In genomic region chr20:44536139-44536538, GRCh38 we compare ENCODE assay signal across 29 cellular contexts. TPM values are rescaled to one million over a fixed set of nuclear protein-coding genes. Genes with fewer than 3 reads are reported as not detected.
A peak's percentile ranks its signal among the peaks of the same experiment; 100 is the strongest.
DNase-seq lines count a peak whose midpoint lies in the region; ATAC-seq, FAIRE-seq and TF ChIP-seq lines count a peak whose summit lies in the region.
"Had no signal": no experiment of that assay in that cellular context is flagged by ENCODE, and none has a peak within 500 bp of the region (broad histone marks: within the 10 kb centered on the region; RNA-seq: fewer than 3 reads in every experiment).

No MANE protein-coding gene starts in this region.

- H3K4me1 ChIP-seq in Loucy (ENCODE audit: insufficient read depth, low read length, poor library complexity, severe bottlenecking) (peaks cover 36% of the 10 kb centered on the region), A673 (ENCODE audit: insufficient read depth, low read length, poor library complexity, severe bottlenecking) (peaks cover 10% of the 10 kb centered on the region)

- H3K27me3 Mint-ChIP-seq in CD14-positive monocyte (ENCODE audit: low read depth in 3 of 3) (peaks cover 0 to 3% (median 0%) of the 10 kb centered on the region in 3 donors), WTC11 (ENCODE audit: low read depth) (no peaks in the 10 kb centered on the region)
- no peaks in the 10 kb centered on the region for H3K27me3 Mint-ChIP-seq in naive thymus-derived CD8-positive, alpha-beta T cell
- H3K27me3 Mint-ChIP-seq: activated B cell treated with CpG ODN at 0.5 μM for 24 hours; naive B cell; stimulated activated naive CD8-positive, alpha-beta T cell treated with anti-CD3 and anti-CD28 coated beads, Interleukin-15, amount 100 ng/mL, for 72 hours; type B pancreatic cell had no signal

- H3K9me3 ChIP-seq in Loucy (ENCODE audit: insufficient read depth, low read depth, low read length) (no peaks in the 10 kb centered on the region), A673 (ENCODE audit: low read depth, low read length, poor library complexity, severe bottlenecking) (no peaks in the 10 kb centered on the region)
- H3K9me3 ChIP-seq: Peyer's patch, right atrium auricular region, SJSA1 had no signal

- H3K4me1 Mint-ChIP-seq in CD14-positive monocyte = peaks cover 21% of the 10 kb centered on the region
- peaks cover 7% of the 10 kb centered on the region for H3K4me1 Mint-ChIP-seq in WTC11
- peaks cover 7 to 11% (median 10%) of the 10 kb centered on the region in 4 donors for H3K4me1 Mint-ChIP-seq in naive thymus-derived CD8-positive, alpha-beta T cell
- H3K4me1 Mint-ChIP-seq: stimulated activated naive CD8-positive, alpha-beta T cell treated with anti-CD3 and anti-CD28 coated beads, Interleukin-15, amount 100 ng/mL, for 72 hours had no signal

- H3K36me3 Mint-ChIP-seq in CD14-positive monocyte (no peaks in the 10 kb centered on the region), WTC11 (no peaks in the 10 kb centered on the region)
- H3K36me3 Mint-ChIP-seq in naive thymus-derived CD8-positive, alpha-beta T cell = no peaks in the 10 kb centered on the region
- H3K36me3 Mint-ChIP-seq: brain, naive B cell, type B pancreatic cell had no signal

- no peak for FAIRE-seq in D721Med (lab: Jason Lieb, UNC)
- FAIRE-seq: GM18507, H54 had no signal

- ATAC-seq in WTC11 = no peak
- no peak for ATAC-seq in naive thymus-derived CD8-positive, alpha-beta T cell
- ATAC-seq in HG03175 (IDR thresholded peaks at IDR 0.05; ENCODE audit: unreplicated experiment) = no peak
- ATAC-seq in HG03521 (IDR thresholded peaks at IDR 0.05; ENCODE audit: unreplicated experiment) = no peak
- ATAC-seq: stimulated activated naive CD8-positive, alpha-beta T cell treated with anti-CD3 and anti-CD28 coated beads, Interleukin-15, amount 100 ng/mL, for 72 hours had no signal

- CTCF ChIA-PET in WTC11 (lab: Charles Lee) (no interaction called here), A673 (lab: Charles Lee) (no interaction called here)

- H3K79me2 ChIP-seq in Loucy (ENCODE audit: insufficient read depth, low read length) = peaks cover 17% of the 10 kb centered on the region; the same call in 1 of the 2 replicates

- H3K36me3 ChIP-seq in Loucy (ENCODE audit: insufficient read depth, low read length) (no peaks in the 10 kb centered on the region), A673 (ENCODE audit: insufficient read depth, low read length, poor library complexity, severe bottlenecking) (no peaks in the 10 kb centered on the region)
- H3K36me3 ChIP-seq: Peyer's patch, right atrium auricular region, SJSA1 had no signal

- H3K27ac Mint-ChIP-seq in CD14-positive monocyte (peak overlapping the region; percentile 59 to 91 (median 84)), WTC11 (peak overlapping the region; percentile 3; the same call in 1 of the 2 replicates)
- H3K27ac Mint-ChIP-seq in naive thymus-derived CD8-positive, alpha-beta T cell = peak overlapping the region in 6 of 10 donors; percentile 0 to 79 (median 52)
- H3K27ac Mint-ChIP-seq: activated B cell treated with CpG ODN at 0.5 μM for 24 hours; activated CD4-positive, alpha-beta memory T cell treated with anti-CD3 and anti-CD28 coated beads, Interleukin-2, amount 10 ng/mL, durations not matched to agents 7 days and 5 days; stimulated activated naive CD8-positive, alpha-beta T cell treated with anti-CD3 and anti-CD28 coated beads, Interleukin-15, amount 100 ng/mL, for 72 hours; type B pancreatic cell had no signal

- H2AFZ ChIP-seq in Loucy (ENCODE audit: low read length) = no peak overlapping the region

- POLR2A ChIA-PET in WTC11 (lab: Charles Lee) (no interaction called here), A673 (lab: Charles Lee; ENCODE audit: low non-redundant PET) (no interaction called here)
- POLR2A ChIA-PET in naive thymus-derived CD8-positive, alpha-beta T cell (lab: Charles Lee) = interaction anchor here (1.0 kb wide), 1 partner anchor 106 kb away, joined by 3 read pairs; no protein-coding TSS in a partner anchor

- no TSS peak for BruUV-seq in A673 (replicated peaks; lab: Mats Ljungman, UMichigan)

- H3K27me3 ChIP-seq in Loucy (ENCODE audit: insufficient read depth, low read length, poor library complexity, severe bottlenecking) = no peaks in the 10 kb centered on the region
- no peaks in the 10 kb centered on the region for H3K27me3 ChIP-seq in A673 (replicated peaks; ENCODE audit: insufficient read depth, low read depth, low read length, poor library complexity)
- H3K27me3 ChIP-seq: Peyer's patch, right atrium auricular region, SJSA1 had no signal

- no peaks in the 10 kb centered on the region for H3K9me3 Mint-ChIP-seq in CD14-positive monocyte
- no peaks in the 10 kb centered on the region for H3K9me3 Mint-ChIP-seq in WTC11
- H3K9me3 Mint-ChIP-seq in naive thymus-derived CD8-positive, alpha-beta T cell = no peaks in the 10 kb centered on the region
- H3K9me3 Mint-ChIP-seq: activated B cell treated with CpG ODN at 0.5 μM for 24 hours; activated CD4-positive, alpha-beta memory T cell treated with anti-CD3 and anti-CD28 coated beads, Interleukin-2, amount 10 ng/mL, durations not matched to agents 7 days and 5 days; brain; naive B cell; stimulated activated naive CD8-positive, alpha-beta T cell treated with anti-CD3 and anti-CD28 coated beads, Interleukin-15, amount 100 ng/mL, for 72 hours; type B pancreatic cell had no signal

- DNase-seq in CD14-positive monocyte (ENCODE audit: low spot score) = no peak
- DNase-seq in WTC11 (ENCODE audit: low spot score) = no peak
- no peak for DNase-seq in naive thymus-derived CD8-positive, alpha-beta T cell
- DNase-seq in A673 (ENCODE audit: low spot score) = no peak
- DNase-seq in D721Med (ENCODE audit: insufficient read length, low spot score) = no peak
- DNase-seq: activated B cell treated with CpG ODN at 0.5 μM for 24 hours; activated CD4-positive, alpha-beta memory T cell treated with anti-CD3 and anti-CD28 coated beads, Interleukin-2, amount 10 ng/mL, durations not matched to agents 7 days and 5 days; activated gamma-delta T cell; activated T-cell treated with anti-CD3 and anti-CD28 coated beads for 4 hours; DMS 273 treated with DMSO at 0.1 percent for 48 hours; glutamatergic neuron; naive B cell; NCI-H1417; NCI-H446 treated with DMSO at 0.1 percent for 48 hours; Peyer's patch; stimulated activated CD4-positive, alpha-beta T cell treated with anti-CD3 and anti-CD28 coated beads, Interleukin-12 subunit alpha, Interleukin-12 subunit beta, amount 100 ng/mL, for 4 hours; stimulated activated CD4-positive, alpha-beta T cell treated with anti-CD3 and anti-CD28 coated beads, Interleukin-4, amount 100 ng/mL, for 4 hours; stimulated activated naive CD8-positive, alpha-beta T cell treated with anti-CD3 and anti-CD28 coated beads, Interleukin-15, amount 100 ng/mL, for 72 hours; T-helper 2 cell had no signal

- H3F3A ChIP-seq in Loucy (ENCODE audit: low read depth) = peaks cover 6% of the 10 kb centered on the region; the same call in 1 of the 2 replicates

- H3K27ac ChIP-seq in A673 (ENCODE audit: low read depth, low read length, poor library complexity, severe bottlenecking) = no peak overlapping the region
- H3K27ac ChIP-seq: C4-2B, right atrium auricular region, SJSA1 had no signal

- H3K4me3 Mint-ChIP-seq in CD14-positive monocyte = peak overlapping the region; percentile 42 to 80
- no peak overlapping the region for H3K4me3 Mint-ChIP-seq in WTC11
- no peak overlapping the region for H3K4me3 Mint-ChIP-seq in naive thymus-derived CD8-positive, alpha-beta T cell
- H3K4me3 Mint-ChIP-seq: activated B cell treated with CpG ODN at 0.5 μM for 24 hours; activated CD4-positive, alpha-beta memory T cell treated with anti-CD3 and anti-CD28 coated beads, Interleukin-2, amount 10 ng/mL, durations not matched to agents 7 days and 5 days; naive B cell; stimulated activated naive CD8-positive, alpha-beta T cell treated with anti-CD3 and anti-CD28 coated beads, Interleukin-15, amount 100 ng/mL, for 72 hours; type B pancreatic cell had no signal

- H3K4me2 ChIP-seq in Loucy (ENCODE audit: low read depth, low read length, poor library complexity, severe bottlenecking) = peak overlapping the region; percentile 39

- no peaks in the 10 kb centered on the region for H4K20me1 ChIP-seq in Loucy (ENCODE audit: insufficient read depth, low read length, poor library complexity, severe bottlenecking)

- H3K9me2 ChIP-seq in Loucy (replicated peaks; ENCODE audit: low read depth, low read length) = no peaks in the 10 kb centered on the region

- no peak overlapping the region for H3K9ac ChIP-seq in Loucy (ENCODE audit: low read depth, low read length, poor library complexity, severe bottlenecking)

- no peak overlapping the region for H3K4me3 ChIP-seq in Loucy (ENCODE audit: low read length, poor library complexity, severe bottlenecking)
- H3K4me3 ChIP-seq in A673 (ENCODE audit: low read depth, low read length, poor library complexity, severe bottlenecking) = no peak overlapping the region
- H3K4me3 ChIP-seq: Peyer's patch, right atrium auricular region, SJSA1 had no signal

- TF ChIP-seq CTCF in CD14-positive monocyte (IDR thresholded peaks at IDR 0.05) = no peak
- no peak for TF ChIP-seq CTCF in Loucy (conservative IDR thresholded peaks at IDR 0.05; ENCODE audit: low read length)
- no peak for TF ChIP-seq CTCF in WTC11 (IDR thresholded peaks at IDR 0.05)
- no peak for TF ChIP-seq CTCF in A673 (conservative IDR thresholded peaks at IDR 0.05; ENCODE audit: low read depth, low read length)
- TF ChIP-seq CTCF in D721Med (IDR thresholded peaks at IDR 0.05; ENCODE audit: insufficient read depth, missing control alignments) = no peak

- intact Hi-C loops in CD14-positive monocyte (cut with micrococcal nuclease) (no loop called here), A673 (cut with micrococcal nuclease; ENCODE audit: unreplicated experiment) (no loop called here)

TF ChIP-seq in WTC11, 78 proteins besides CTCF, POLR2A, EP300 and RAD21 (continues in another document):
- TF ChIP-seq ZNF121 (CRISPR knock-in tag; IDR thresholded peaks at IDR 0.05) (no peak), MXD4 (CRISPR knock-in tag; IDR thresholded peaks at IDR 0.05; ENCODE audit: borderline replicate concordance) (no peak), FOXK1 (CRISPR knock-in tag; IDR thresholded peaks at IDR 0.05) (no peak), CBFB (CRISPR knock-in tag; IDR thresholded peaks at IDR 0.05; ENCODE audit: low read depth) (no peak), NFE2L1 (CRISPR knock-in tag; IDR thresholded peaks at IDR 0.05) (no peak), ETV6 (CRISPR knock-in tag; IDR thresholded peaks at IDR 0.05) (no peak)

RNA-seq across cellular contexts. Expression of gene SERINC3, which starts 14.3 kb away (rescaled TPM):
- 100 to 1,000 TPM; 157 to 194 TPM for polyA plus RNA-seq in CD14-positive monocyte
- 38.2 to 41.3 TPM (median 38.6 TPM) in 3 replicates for total RNA-seq in WTC11 (2021)
- 10 to 100 TPM; 82.0 to 94.6 TPM for total RNA-seq in naive thymus-derived CD8-positive, alpha-beta T cell
- 100 to 1,000 TPM; 163 to 207 (median 173) TPM for polyA plus RNA-seq in naive thymus-derived CD8-positive, alpha-beta T cell
- total RNA-seq in A673 (2021) = 48.7 and 50.5 TPM in 2 replicates

RNA-seq across cellular contexts. Expression of gene PKIG, which starts 46.2 kb away (rescaled TPM):
- under 1 TPM; 0.67 to 0.84 TPM for polyA plus RNA-seq in CD14-positive monocyte
- 22.7 to 28.1 TPM (median 24.4 TPM) in 3 replicates for total RNA-seq in WTC11 (2021)
- 1 to 10 TPM; 8.2 to 9.0 TPM for total RNA-seq in naive thymus-derived CD8-positive, alpha-beta T cell
- 1 to 10 TPM; 6.1 to 8.1 (median 6.4) TPM for polyA plus RNA-seq in naive thymus-derived CD8-positive, alpha-beta T cell
- total RNA-seq in A673 (2021) = 58.5 and 64.9 TPM in 2 replicates

Comparison
In these comparisons a context has a peak if more than half of its experiments do, and no peak if none do; other contexts are left out.
1. H3K27ac Mint-ChIP-seq: peak in every context shown above with its lines; median percentile 84 in CD14-positive monocyte; 52 in naive thymus-derived CD8-positive, alpha-beta T cell; 3 in WTC11.
2. H3K4me3 Mint-ChIP-seq: peak in CD14-positive monocyte (2 of 2); none in WTC11 (single experiment) and naive thymus-derived CD8-positive, alpha-beta T cell (0 of 10).